9 cellular contexts compared by ENCODE assay signal in genomic region chr5:140557965-140558364, GRCh38. TPM values are rescaled to one million over a fixed set of nuclear protein-coding genes. Genes with fewer than 3 reads are reported as not detected.
DNase-seq lines count a peak whose midpoint lies in the region; ATAC-seq, FAIRE-seq and TF ChIP-seq lines count a peak whose summit lies in the region.
"Had no signal": no experiment of that assay in that cellular context is flagged by ENCODE, and none has a peak within 500 bp of the region (broad histone marks: within the 10 kb centered on the region; RNA-seq: fewer than 3 reads in every experiment).

No MANE protein-coding gene starts in this region.

- no TSS peak for BruUV-seq in GM12878 (replicated peaks; lab: Mats Ljungman, UMichigan)

- WGBS in GM12878 (ENCODE audit: insufficient coverage, insufficient replicate concordance, low lambda C conversion rate, missing lambda C conversion rate): 69% methylated on average over 3 of the region's 3 CpGs
- 84% methylated on average over 3 of the region's 3 CpGs for WGBS in urinary bladder

- peaks cover 45% of the 10 kb centered on the region for H3K79me2 ChIP-seq in GM12878 (ENCODE audit: control insufficient read depth, insufficient read depth, low read length)

- H3K27ac ChIP-seq in cardiac muscle cell: peak overlapping the region; percentile 94
- peak overlapping the region; percentile 95 for H3K27ac ChIP-seq in GM12878 (ENCODE audit: control insufficient read depth, insufficient read depth)
- H3K27ac ChIP-seq in mucosa of rectum (ENCODE audit: low read depth in 2 of 2, low read length in 2 of 2): peak overlapping the region; percentile 73 to 86
- H3K27ac ChIP-seq in urinary bladder (ENCODE audit: low read depth): peak overlapping the region; percentile 60

- RAD21 ChIA-PET in GM12878 (lab: Charles Lee; ENCODE audit: unreplicated experiment): interaction anchor here (0.6 to 1.3 kb wide), 6 partner anchors 9 to 157 kb away, joined by 3 to 7 read pairs (median 3); partner anchors contain the start of genes ANKHD1 and EIF4EBP3

- H3K4me3 ChIP-seq in cardiac muscle cell (peak overlapping the region; percentile 90), GM12878 (peak overlapping the region; percentile 91), mucosa of rectum (ENCODE audit: low read length in 2 of 2) (peak overlapping the region in 1 of 2 donors; percentile 82), urinary bladder (ENCODE audit: low read depth, low read length) (no peak overlapping the region)

- TF ChIP-seq CTCF in cardiac muscle cell (IDR thresholded peaks at IDR 0.05; ENCODE audit: low read depth, low read length) (no peak), GM12878 (IDR thresholded peaks at IDR 0.05 in 2 of 3, conservative IDR thresholded peaks at IDR 0.05 in 1 of 3; ENCODE audit: control insufficient read depth in 2 of 3, extremely low read depth in 1 of 3, insufficient read depth in 1 of 3, low read depth in 3 of 3, low read length in 3 of 3) (no peak)

- CTCF ChIA-PET in GM12878 (lab: Yijun Ruan, JAX): interaction anchor here (0.9 to 1.6 kb wide), 4 partner anchors 9 to 185 kb away, joined by 3 to 9 read pairs (median 4); partner anchors contain the start of gene EIF4EBP3

- no peak for TF ChIP-seq EP300 in GM12878 (IDR thresholded peaks at IDR 0.05; ENCODE audit: borderline replicate concordance in 1 of 2, control insufficient read depth in 1 of 2, low read depth in 2 of 2, low read length in 2 of 2)

- intact Hi-C loops in cardiac septum (cut with DNase I): no loop called here
- intact Hi-C loops in GM12878 (cut with micrococcal nuclease; ENCODE audit: unreplicated experiment): loop anchor here (2.0 kb wide), 1 partner anchor 25 kb away; no protein-coding TSS in a partner anchor

- FAIRE-seq in GM12878 (lab: Jason Lieb, UNC): no peak
- FAIRE-seq: endometrium had no signal

- H3K9me3 ChIP-seq in cardiac muscle cell (ENCODE audit: low read depth): no peaks in the 10 kb centered on the region
- H3K9me3 ChIP-seq in GM12878 (replicated peaks; ENCODE audit: control insufficient read depth, insufficient read depth, low read length): no peaks in the 10 kb centered on the region
- no peaks in the 10 kb centered on the region for H3K9me3 ChIP-seq in mucosa of rectum (ENCODE audit: control insufficient read depth in 2 of 2, low read length in 2 of 2)

- TF ChIP-seq POLR2A in GM12878 (IDR thresholded peaks at IDR 0.05; ENCODE audit: low read depth, low read length) (no peak), erythroblast (IDR thresholded peaks at IDR 0.05; ENCODE audit: low read length) (no peak)

- H3K36me3 ChIP-seq in cardiac muscle cell: peaks cover 4% of the 10 kb centered on the region
- H3K36me3 ChIP-seq in GM12878 (ENCODE audit: control insufficient read depth in 2 of 2, insufficient read depth in 2 of 2, low read length in 1 of 2): peaks cover 0 to 5% of the 10 kb centered on the region in 2 experiments; a peak in 1 of 4 replicates
- peaks cover 3 to 9% of the 10 kb centered on the region in 2 donors for H3K36me3 ChIP-seq in mucosa of rectum (ENCODE audit: control insufficient read depth in 2 of 2, insufficient read depth in 2 of 2, low read length in 2 of 2)
- no peaks in the 10 kb centered on the region for H3K36me3 ChIP-seq in urinary bladder (ENCODE audit: insufficient read depth)

- no peak overlapping the region; the same call in 1 of the 2 replicates for H2AFZ ChIP-seq in GM12878 (ENCODE audit: control insufficient read depth, low read depth, low read length)

- H3K4me2 ChIP-seq in GM12878 (ENCODE audit: control insufficient read depth, insufficient read depth): peak overlapping the region; percentile 97

- DNase-seq in cardiac muscle cell (ENCODE audit: low read depth in 1 of 2, low spot score in 1 of 2) (no peak), cardiac septum (ENCODE audit: low spot score) (no peak), GM12878 (ENCODE audit: low read depth, low spot score) (no peak), erythroblast (lab: John Stamatoyannopoulos, UW) (no peak), HK-2 (ENCODE audit: unreplicated experiment) (no peak), NCI-H1930 (lab: John Stamatoyannopoulos, UW) (no peak)

- peak overlapping the region; percentile 89 for H3K9ac ChIP-seq in GM12878 (ENCODE audit: control insufficient read depth, insufficient read depth, low read length)
- peak overlapping the region; percentile 85 to 89 for H3K9ac ChIP-seq in mucosa of rectum (ENCODE audit: low read depth in 1 of 2, low read length in 2 of 2)

- ATAC-seq in GM12878: no peak

- H3K27me3 ChIP-seq in cardiac muscle cell: no peaks in the 10 kb centered on the region
- H3K27me3 ChIP-seq in GM12878 (replicated peaks in 1 of 2; ENCODE audit: control insufficient read depth in 2 of 2, insufficient read depth in 2 of 2, low read length in 1 of 2): no peaks in the 10 kb centered on the region
- H3K27me3 ChIP-seq in mucosa of rectum (ENCODE audit: control insufficient read depth in 2 of 2, insufficient read depth in 2 of 2, low read length in 2 of 2): no peaks in the 10 kb centered on the region

- H3K4me1 ChIP-seq in cardiac muscle cell (ENCODE audit: low read depth) (peaks cover 12% of the 10 kb centered on the region), GM12878 (ENCODE audit: control insufficient read depth, insufficient read depth, low read length) (peaks cover 22% of the 10 kb centered on the region), mucosa of rectum (ENCODE audit: control insufficient read depth in 2 of 2, insufficient read depth in 2 of 2, low read length in 2 of 2) (peaks cover 9 to 17% of the 10 kb centered on the region in 2 donors), urinary bladder (ENCODE audit: insufficient read depth) (no peaks in the 10 kb centered on the region)

- H4K20me1 ChIP-seq in GM12878 (ENCODE audit: control insufficient read depth, insufficient read depth): no peaks in the 10 kb centered on the region

- POLR2A ChIA-PET in GM12878 (lab: Charles Lee): interaction anchor here (1.2 to 3.6 kb wide), 6 partner anchors 10 to 156 kb away, joined by 3 to 23 read pairs (median 10); partner anchors contain the start of genes ANKHD1, EIF4EBP3, IK and NDUFA2

- in situ Hi-C loops in GM12878 (cut with MboI): no loop called here

- SMC1A ChIA-PET in GM12878 (lab: Charles Lee; ENCODE audit: uncharacterized antibody, unreplicated experiment): interaction anchor here (0.7 to 2.5 kb wide), 6 partner anchors 9 to 153 kb away, joined by 3 to 11 read pairs (median 6); partner anchors contain the start of gene EIF4EBP3

- no peak for TF ChIP-seq RAD21 in GM12878 (IDR thresholded peaks at IDR 0.05; ENCODE audit: insufficient read depth, low read depth, low read length)

RNA-seq across cellular contexts. Expression of gene SRA1, which starts 0.7 kb away (rescaled TPM):
- total RNA-seq in cardiac muscle cell (22.8 and 43.9 TPM in 2 replicates), cardiac septum (31.8 TPM), GM12878 (2014; rRNA removed) (60.9 and 66.3 TPM in 2 replicates), GM12878 (2014; rRNA removed; fragmentation: Illumina TruSeq; extraction: Trizol) (41.3 and 43.4 TPM in 2 replicates), GM12878 (2021) (53.2 and 55.2 TPM in 2 replicates), urinary bladder (13.7 TPM)
- polyA plus RNA-seq in cardiac muscle cell (51.5 and 80.6 TPM in 2 replicates), GM12878 (2011; rRNA removed) (36.6 and 44.3 TPM in 2 replicates), GM12878 (2014; fragmentation: Illumina TruSeq; extraction: Trizol) (51.0 and 56.9 TPM in 2 replicates), GM12878 (2014; fragmentation: Nextera tagmentation; extraction: Ambion mirVana) (10 to 100 TPM; 35.3 to 52.7 TPM), GM12878 (2014; rRNA removed) (59.7 and 61.2 TPM in 2 replicates), GM12878 (2016; fragmentation: Nextera tagmentation; extraction: Ambion mirVana) (100 to 1,000 TPM; 115 to 127 TPM), urinary bladder (22.1 TPM)
- 20.3 and 22.3 TPM in 2 replicates for total RNA-seq in GM12878 (2013; cell fraction: nucleolus; rRNA removed)
- polyA plus RNA-seq in GM12878 (2011; ENCODE audit: low read depth): 29.9 TPM
- 46.4 and 51.0 TPM in 2 replicates for polyA plus RNA-seq in GM12878 (2011; cell fraction: cytosol; rRNA removed)
- 68.5 and 77.1 TPM in 2 replicates for polyA plus RNA-seq in GM12878 (2011; cell fraction: nucleus; rRNA removed)
- 37.7 and 41.4 TPM in 2 replicates for polyA plus RNA-seq in GM12878 (2012)
- 19.7 and 20.7 TPM in 2 replicates for polyA minus RNA-seq in GM12878 (2011; rRNA and poly(A)+ RNA removed)
- polyA minus RNA-seq in GM12878 (2011; cell fraction: cytosol; rRNA and poly(A)+ RNA removed): 10.6 and 15.5 TPM in 2 replicates
- 13.1 and 24.1 TPM in 2 replicates for polyA minus RNA-seq in GM12878 (2011; cell fraction: nucleus; rRNA and poly(A)+ RNA removed)

RNA-seq across cellular contexts. Expression of gene APBB3, which starts 6.4 kb away (rescaled TPM):
- 34.2 and 45.4 TPM in 2 replicates for total RNA-seq in cardiac muscle cell
- 61.8 and 66.2 TPM in 2 replicates for polyA plus RNA-seq in cardiac muscle cell
- total RNA-seq in cardiac septum: 18.4 TPM
- 92.4 and 112 TPM in 2 replicates for total RNA-seq in GM12878 (2013; cell fraction: nucleolus; rRNA removed)
- total RNA-seq in GM12878 (2014; rRNA removed): 10.7 and 13.7 TPM in 2 replicates
- 6.1 and 6.2 TPM in 2 replicates for total RNA-seq in GM12878 (2014; rRNA removed; fragmentation: Illumina TruSeq; extraction: Trizol)
- total RNA-seq in GM12878 (2021): 19.2 and 20.0 TPM in 2 replicates
- 16.6 TPM for polyA plus RNA-seq in GM12878 (2011; ENCODE audit: low read depth)
- 25.0 and 33.3 TPM in 2 replicates for polyA plus RNA-seq in GM12878 (2011; rRNA removed)
- 29.4 and 37.5 TPM in 2 replicates for polyA plus RNA-seq in GM12878 (2011; cell fraction: cytosol; rRNA removed)
- polyA plus RNA-seq in GM12878 (2011; cell fraction: nucleus; rRNA removed): 292 and 410 TPM in 2 replicates
- polyA plus RNA-seq in GM12878 (2012): 27.7 and 28.7 TPM in 2 replicates
- 8.1 and 11.1 TPM in 2 replicates for polyA plus RNA-seq in GM12878 (2014; fragmentation: Illumina TruSeq; extraction: Trizol)
- polyA plus RNA-seq in GM12878 (2014; fragmentation: Nextera tagmentation; extraction: Ambion mirVana): under 1 TPM; 0.35 to 0.84 TPM
- polyA plus RNA-seq in GM12878 (2014; rRNA removed): 25.0 and 28.1 TPM in 2 replicates
- 10 to 100 TPM; 15.0 to 15.6 TPM for polyA plus RNA-seq in GM12878 (2016; fragmentation: Nextera tagmentation; extraction: Ambion mirVana)
- 34.0 and 38.3 TPM in 2 replicates for polyA minus RNA-seq in GM12878 (2011; rRNA and poly(A)+ RNA removed)
- 7.1 and 8.5 TPM in 2 replicates for polyA minus RNA-seq in GM12878 (2011; cell fraction: cytosol; rRNA and poly(A)+ RNA removed)
- polyA minus RNA-seq in GM12878 (2011; cell fraction: nucleus; rRNA and poly(A)+ RNA removed): 49.9 and 76.9 TPM in 2 replicates
- 15.3 TPM for total RNA-seq in urinary bladder
- 27.2 TPM for polyA plus RNA-seq in urinary bladder

RNA-seq across cellular contexts. Expression of gene SLC35A4, which starts 6.7 kb away (rescaled TPM):
- 29.5 and 32.3 TPM in 2 replicates for total RNA-seq in cardiac muscle cell
- 67.9 and 80.7 TPM in 2 replicates for polyA plus RNA-seq in cardiac muscle cell
- 81.8 TPM for total RNA-seq in cardiac septum
- total RNA-seq in GM12878 (2013; cell fraction: nucleolus; rRNA removed): 21.0 and 26.2 TPM in 2 replicates
- total RNA-seq in GM12878 (2014; rRNA removed): 36.9 and 44.6 TPM in 2 replicates
- 22.2 and 23.8 TPM in 2 replicates for total RNA-seq in GM12878 (2014; rRNA removed; fragmentation: Illumina TruSeq; extraction: Trizol)
- total RNA-seq in GM12878 (2021): 133 and 134 TPM in 2 replicates
- polyA plus RNA-seq in GM12878 (2011; ENCODE audit: low read depth): 164 TPM
- 57.1 and 167 TPM in 2 replicates for polyA plus RNA-seq in GM12878 (2011; rRNA removed)
- polyA plus RNA-seq in GM12878 (2011; cell fraction: cytosol; rRNA removed): 166 and 217 TPM in 2 replicates
- 93.5 and 103 TPM in 2 replicates for polyA plus RNA-seq in GM12878 (2011; cell fraction: nucleus; rRNA removed)
- polyA plus RNA-seq in GM12878 (2012): 83.8 and 159 TPM in 2 replicates
- polyA plus RNA-seq in GM12878 (2014; fragmentation: Illumina TruSeq; extraction: Trizol): 145 and 150 TPM in 2 replicates
- polyA plus RNA-seq in GM12878 (2014; fragmentation: Nextera tagmentation; extraction: Ambion mirVana): 10 to 100 TPM; 27.8 to 31.7 TPM
- 96.4 and 103 TPM in 2 replicates for polyA plus RNA-seq in GM12878 (2014; rRNA removed)
- polyA plus RNA-seq in GM12878 (2016; fragmentation: Nextera tagmentation; extraction: Ambion mirVana): 100 to 1,000 TPM; 132 to 154 TPM
- 119 and 156 TPM in 2 replicates for polyA minus RNA-seq in GM12878 (2011; rRNA and poly(A)+ RNA removed)
- polyA minus RNA-seq in GM12878 (2011; cell fraction: cytosol; rRNA and poly(A)+ RNA removed): 28.9 and 34.4 TPM in 2 replicates
- polyA minus RNA-seq in GM12878 (2011; cell fraction: nucleus; rRNA and poly(A)+ RNA removed): 21.9 and 29.4 TPM in 2 replicates
- 17.0 TPM for total RNA-seq in urinary bladder
- polyA plus RNA-seq in urinary bladder: 69.7 TPM

RNA-seq across cellular contexts. Expression of gene EIF4EBP3, which starts 10.5 kb away (rescaled TPM):
- total RNA-seq in cardiac muscle cell: 3.1 and 5.3 TPM in 2 replicates
- polyA plus RNA-seq in cardiac muscle cell: 6.6 and 24.8 TPM in 2 replicates
- total RNA-seq in cardiac septum: 20.6 TPM
- total RNA-seq in GM12878 (2013; cell fraction: nucleolus; rRNA removed): not detected in 2 replicates
- total RNA-seq in GM12878 (2014; rRNA removed): 2.0 and 3.7 TPM in 2 replicates
- 2.9 and 3.6 TPM in 2 replicates for total RNA-seq in GM12878 (2014; rRNA removed; fragmentation: Illumina TruSeq; extraction: Trizol)
- 6.2 and 9.3 TPM in 2 replicates for total RNA-seq in GM12878 (2021)
- polyA plus RNA-seq in GM12878 (2011; ENCODE audit: low read depth): 4.1 TPM
- 2.8 and 3.5 TPM in 2 replicates for polyA plus RNA-seq in GM12878 (2011; rRNA removed)
- 2.5 and 3.4 TPM in 2 replicates for polyA plus RNA-seq in GM12878 (2011; cell fraction: cytosol; rRNA removed)
- polyA plus RNA-seq in GM12878 (2011; cell fraction: nucleus; rRNA removed): 2.5 and 4.2 TPM in 2 replicates
- polyA plus RNA-seq in GM12878 (2012): 14.4 and 18.4 TPM in 2 replicates
- polyA plus RNA-seq in GM12878 (2014; fragmentation: Illumina TruSeq; extraction: Trizol): 2.2 and 4.6 TPM in 2 replicates
- 10 to 100 TPM in 1 of 2 experiments, 1 to 10 TPM in 1; 6.3 to 16.1 TPM for polyA plus RNA-seq in GM12878 (2014; fragmentation: Nextera tagmentation; extraction: Ambion mirVana)
- polyA plus RNA-seq in GM12878 (2014; rRNA removed): 7.5 and 8.3 TPM in 2 replicates
- 10 to 100 TPM in 1 of 2 experiments, 1 to 10 TPM in 1; 9.5 to 10.2 TPM for polyA plus RNA-seq in GM12878 (2016; fragmentation: Nextera tagmentation; extraction: Ambion mirVana)
- 2.2 and 2.6 TPM in 2 replicates for polyA minus RNA-seq in GM12878 (2011; rRNA and poly(A)+ RNA removed)
- polyA minus RNA-seq in GM12878 (2011; cell fraction: cytosol; rRNA and poly(A)+ RNA removed): 3.7 TPM in 1 of 2 replicates, not detected in the other
- 1.6 TPM in 1 of 2 replicates, not detected in the other for polyA minus RNA-seq in GM12878 (2011; cell fraction: nucleus; rRNA and poly(A)+ RNA removed)
- total RNA-seq in urinary bladder: 0.69 TPM
- polyA plus RNA-seq in urinary bladder: 33.2 TPM
